8 cellular contexts compared by ENCODE assay signal in genomic region chr17:67386965-67387551, GRCh38. TPM values are rescaled to one million over a fixed set of nuclear protein-coding genes. Genes with fewer than 3 reads are reported as not detected.
DNase-seq lines count a peak whose midpoint lies in the region; ATAC-seq and TF ChIP-seq lines count a peak whose summit lies in the region.

No MANE protein-coding gene starts in this region.

- H3K4me2 ChIP-seq in OCI-LY1 (ENCODE audit: low read length), result no peak overlapping the region

- TF ChIP-seq POLR2A in gastrocnemius medialis (IDR thresholded peaks at IDR 0.05), result no peak

- H3K9ac ChIP-seq in OCI-LY1 (ENCODE audit: low read length), result no peak overlapping the region

- ATAC-seq in gastrocnemius medialis, result no peak
- no peak for ATAC-seq in GM18511 (IDR thresholded peaks at IDR 0.05; ENCODE audit: unreplicated experiment)

- H3K27ac ChIP-seq in OCI-LY1 (ENCODE audit: low read depth, low read length, poor library complexity, severe bottlenecking), result no peak overlapping the region
- no peak overlapping the region for H3K27ac ChIP-seq in gastrocnemius medialis

- H4K20me1 ChIP-seq in OCI-LY1 (ENCODE audit: insufficient read depth, low read length), result no peaks in the 10 kb centered on the region

- no peaks in the 10 kb centered on the region for H3K9me3 ChIP-seq in OCI-LY1 (ENCODE audit: low read length)
- H3K9me3 ChIP-seq in gastrocnemius medialis, result no peaks in the 10 kb centered on the region

- intact Hi-C loops in gastrocnemius medialis (cut with DNase I; ENCODE audit: low total_unique reads), result no loop called here

- H3K36me3 ChIP-seq in OCI-LY1 (ENCODE audit: insufficient read depth, low read length), result no peaks in the 10 kb centered on the region; the same call in 1 of the 2 replicates
- no peaks in the 10 kb centered on the region for H3K36me3 ChIP-seq in gastrocnemius medialis

- H3K27me3 ChIP-seq in OCI-LY1 (ENCODE audit: insufficient read depth, low read length) (no peaks in the 10 kb centered on the region; the same call in 1 of the 2 replicates), gastrocnemius medialis (no peaks in the 10 kb centered on the region)

- H3K9me2 ChIP-seq in OCI-LY1 (ENCODE audit: low read depth, low read length), result no peaks in the 10 kb centered on the region

- H3K4me1 ChIP-seq in OCI-LY1 (ENCODE audit: insufficient read depth, low read length, severe bottlenecking), result no peaks in the 10 kb centered on the region
- peaks cover 4 to 9% of the 10 kb centered on the region in 2 donors for H3K4me1 ChIP-seq in gastrocnemius medialis

- no peaks in the 10 kb centered on the region for H3K79me2 ChIP-seq in OCI-LY1 (ENCODE audit: insufficient read depth, low read length)

- TF ChIP-seq CTCF in OCI-LY1 (IDR thresholded peaks at IDR 0.05; ENCODE audit: low read length) (peak; percentile 76), gastrocnemius medialis (IDR thresholded peaks at IDR 0.05 in 4 of 5, conservative IDR thresholded peaks at IDR 0.05 in 1 of 5) (peak in 4 of 5 experiments; percentile 37 to 57 (median 48))

- H2AFZ ChIP-seq in OCI-LY1 (ENCODE audit: low read length), result no peak overlapping the region

- DNase-seq in AML-193 (lab: John Stamatoyannopoulos, UW) (peak; percentile 55 to 70), H4 (ENCODE audit: low spot score) (peak; percentile 64), germinal center (ENCODE audit: low spot score) (peak; percentile 19), gastrocnemius medialis (no peak), middle frontal gyrus (ENCODE audit: extremely low spot score, low spot score) (no peak)
- DNase-seq in activated T-cell treated with anti-CD3 and anti-CD28 coated beads, Interleukin-2, amount 50 U/mL, for 48 hours, result peak; percentile 85 to 87

- no peaks in the 10 kb centered on the region for H3F3A ChIP-seq in OCI-LY1 (ENCODE audit: insufficient read depth, low read length)

- H3K4me3 ChIP-seq in OCI-LY1 (ENCODE audit: low read depth, low read length, poor library complexity, severe bottlenecking), result no peak overlapping the region
- no peak overlapping the region for H3K4me3 ChIP-seq in gastrocnemius medialis

- in situ Hi-C loops in gastrocnemius medialis (cut with MboI; ENCODE audit: low sequenced_read_pairs in 4 of 4), result loop anchor here in 1 of 4 donors (10.0 kb wide), 1 partner anchor 98 kb away; no protein-coding TSS in a partner anchor

RNA-seq across cellular contexts. Expression of gene PITPNC1, which starts 10.0 kb away (rescaled TPM):
- total RNA-seq in H4 (2014; rRNA removed; shearing (Covaris generic)), result 2.5 and 6.3 TPM in 2 replicates
- total RNA-seq in gastrocnemius medialis, result 1 to 10 TPM; 2.3 to 8.6 (median 4.3) TPM

RNA-seq across cellular contexts. Expression of gene PSMD12, which starts 20.7 kb away (rescaled TPM):
- 45.9 and 55.4 TPM in 2 replicates for total RNA-seq in H4 (2014; rRNA removed; shearing (Covaris generic))
- total RNA-seq in gastrocnemius medialis, result 10 to 100 TPM; 52.0 to 89.6 (median 69.9) TPM

Comparison
In these comparisons a context has a peak if more than half of its experiments do, and no peak if none do; other contexts are left out.
1. DNase-seq: peak in AML-193 (2 of 2), H4 (single experiment), activated T-cell treated with anti-CD3 and anti-CD28 coated beads, Interleukin-2, amount 50 U/mL, for 48 hours (2 of 2) and germinal center (single experiment); none in gastrocnemius medialis (0 of 2) and middle frontal gyrus (single experiment).